In genomic region chr2:55961318-55961911, GRCh38 we compare ENCODE assay signal across 8 cellular contexts. TPM values are rescaled to one million over a fixed set of nuclear protein-coding genes. Genes with fewer than 3 reads are reported as not detected.
DNase-seq lines count a peak whose midpoint lies in the region; ATAC-seq, FAIRE-seq and TF ChIP-seq lines count a peak whose summit lies in the region.

No MANE protein-coding gene starts in this region.

- FAIRE-seq in endometrium (lab: Jason Lieb, UNC) = peak; percentile 77

- ATAC-seq in HG03175 (IDR thresholded peaks at IDR 0.05; ENCODE audit: unreplicated experiment) (peak; percentile 65), HG02642 (IDR thresholded peaks at IDR 0.05; ENCODE audit: poor library complexity, unreplicated experiment) (no peak)

- H3K4me1 ChIP-seq in neural progenitor cell = no peaks in the 10 kb centered on the region

- no peaks in the 10 kb centered on the region for H3F3A ChIP-seq in neural progenitor cell (ENCODE audit: low read depth)

- no peak overlapping the region for H3K4me3 Mint-ChIP-seq in neural progenitor cell

- no peaks in the 10 kb centered on the region for H3K36me3 ChIP-seq in neural progenitor cell

- H3K27me3 Mint-ChIP-seq in neural progenitor cell (ENCODE audit: insufficient read depth, low read depth) = peaks cover 3% of the 10 kb centered on the region

- peak; percentile 70 for TF ChIP-seq CTCF in neural progenitor cell (IDR thresholded peaks at IDR 0.05)

- H3K27ac Mint-ChIP-seq in neural progenitor cell = no peak overlapping the region

- no peaks in the 10 kb centered on the region for H4K20me1 ChIP-seq in neural progenitor cell (ENCODE audit: low read depth)

- H3K79me2 ChIP-seq in neural progenitor cell (ENCODE audit: low read depth) = no peaks in the 10 kb centered on the region

- peak overlapping the region; percentile 96 for H2AFZ ChIP-seq in neural progenitor cell (replicated peaks)

- peak; percentile 1 for DNase-seq in DMS79 treated with DMSO at 0.1 percent for 48 hours (lab: John Stamatoyannopoulos, UW)
- no peak for DNase-seq in DMS79 (lab: John Stamatoyannopoulos, UW)
- peak; percentile 63 for DNase-seq in OCI-M1 (lab: John Stamatoyannopoulos, UW)
- DNase-seq in neural progenitor cell (ENCODE audit: low spot score) = peak; percentile 51
- DNase-seq in activated CD4-positive, alpha-beta T cell treated with anti-CD3 and anti-CD28 coated beads, Interleukin-2, amount 50 U/mL, for 48 hours = no peak

- no peak overlapping the region for H3K9ac ChIP-seq in neural progenitor cell

- H3K36me3 Mint-ChIP-seq in neural progenitor cell = no peaks in the 10 kb centered on the region

- H3K9me3 Mint-ChIP-seq in neural progenitor cell = no peaks in the 10 kb centered on the region

- H3K4me2 ChIP-seq in neural progenitor cell = no peak overlapping the region

- H3K9me3 ChIP-seq in neural progenitor cell (ENCODE audit: low read depth) = no peaks in the 10 kb centered on the region

- no peaks in the 10 kb centered on the region for H3K27me3 ChIP-seq in neural progenitor cell

- H3K4me3 ChIP-seq in neural progenitor cell = no peak overlapping the region

- H3K27ac ChIP-seq in neural progenitor cell = no peak overlapping the region

- H3K4me1 Mint-ChIP-seq in neural progenitor cell = no peaks in the 10 kb centered on the region

RNA-seq across cellular contexts. Expression of gene EFEMP1, which starts 37.8 kb away (rescaled TPM):
- 16.1 and 25.5 TPM in 2 replicates for total RNA-seq in neural progenitor cell (ENCODE audit: low replicate concordance)

Comparison
In these comparisons a context has a peak if more than half of its experiments do, and no peak if none do; other contexts are left out.
1. DNase-seq: peak in DMS79 treated with DMSO at 0.1 percent for 48 hours (single experiment), OCI-M1 (single experiment) and neural progenitor cell (single experiment); none in DMS79 (single experiment) and activated CD4-positive, alpha-beta T cell treated with anti-CD3 and anti-CD28 coated beads, Interleukin-2, amount 50 U/mL, for 48 hours (0 of 2).